ENCODE assay signal across 8 cellular contexts in the genomic region with DNA sequence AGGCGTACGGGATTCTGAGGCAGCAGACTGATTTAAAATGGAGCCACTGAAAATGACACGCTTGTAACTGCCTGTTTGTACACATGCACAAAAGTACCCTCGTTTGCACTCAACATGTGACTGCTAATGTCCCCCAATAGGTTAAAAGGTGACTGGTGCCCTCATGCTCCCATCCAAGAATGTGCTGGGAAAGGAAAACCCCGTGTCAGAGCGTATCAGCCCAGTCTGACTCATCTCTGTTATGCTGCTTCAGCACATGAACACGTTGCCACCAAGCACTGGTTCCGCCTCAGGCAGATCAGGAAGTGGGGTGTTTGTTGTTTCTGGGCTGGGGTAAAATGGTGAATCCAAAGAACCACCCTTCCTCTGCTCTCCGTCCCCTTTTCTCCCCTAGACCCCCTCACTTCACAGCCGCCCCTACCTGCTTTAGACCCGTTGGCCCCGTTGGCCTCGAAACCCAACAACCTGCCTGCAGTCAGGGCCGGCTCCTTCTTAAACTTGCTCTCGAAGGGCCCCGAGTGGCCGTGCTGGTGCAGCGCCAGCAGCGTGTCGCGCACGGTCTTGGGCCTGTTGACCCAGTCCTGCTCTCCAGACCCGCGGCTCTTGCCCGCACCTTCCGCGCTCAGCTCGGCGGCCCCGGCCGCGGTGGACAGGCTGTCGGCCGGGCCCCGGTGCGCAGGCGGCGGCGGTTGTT. TPM values are rescaled to one million over a fixed set of nuclear protein-coding genes. Genes with fewer than 3 reads are reported as not detected.
A peak's percentile ranks its signal among the peaks of the same experiment; 100 is the strongest.
DNase-seq lines count a peak whose midpoint lies in the region; ATAC-seq and TF ChIP-seq lines count a peak whose summit lies in the region.

No MANE protein-coding gene starts in this region.

- H3K27ac ChIP-seq in CD4-positive, alpha-beta memory T cell (ENCODE audit: low read depth, low read length): peak overlapping the region; percentile 96
- H3K27ac ChIP-seq in osteoblast (ENCODE audit: low read depth, low read length) (peak overlapping the region; percentile 99), transverse colon (peak overlapping the region; percentile 98 to 100 (median 99))

- peaks cover 41 to 49% of the 10 kb centered on the region in 2 donors for H3K36me3 Mint-ChIP-seq in CD4-positive, alpha-beta memory T cell
- H3K36me3 Mint-ChIP-seq in activated naive CD4-positive, alpha-beta T cell treated with anti-CD3 and anti-CD28 coated beads for 36 hours (ENCODE audit: low read depth): peaks cover 43% of the 10 kb centered on the region

- 0% methylated on average over 24 of the region's 39 CpGs; no CpG with 5 or more reads in 1 of the 2 donors for WGBS in transverse colon (ENCODE audit: low coverage in 1 of 2), 2 donors

- TF ChIP-seq POLR2A in transverse colon (IDR thresholded peaks at IDR 0.05): peak; percentile 86

- POLR2A ChIA-PET in CD4-positive, alpha-beta memory T cell (lab: Charles Lee; ENCODE audit: partially characterized antibody): interaction anchor here (0.5 to 7.8 kb wide), 16 partner anchors 9 to 897 kb away, joined by 3 to 312 read pairs (median 6); partner anchors contain the start of gene COA6

- peak overlapping the region; percentile 85 for H3K4me2 ChIP-seq in osteoblast (ENCODE audit: insufficient read depth, low read length)

- peak overlapping the region; percentile 94 to 100 (median 95) for H3K4me3 Mint-ChIP-seq in CD4-positive, alpha-beta memory T cell
- H3K4me3 Mint-ChIP-seq in activated naive CD4-positive, alpha-beta T cell treated with anti-CD3 and anti-CD28 coated beads for 36 hours: peak overlapping the region; percentile 98

- no peaks in the 10 kb centered on the region for H3K9me3 ChIP-seq in CD4-positive, alpha-beta memory T cell (ENCODE audit: control insufficient read depth in 1 of 2, low read length in 2 of 2)
- H3K9me3 ChIP-seq in osteoblast (ENCODE audit: low read depth, low read length) (no peaks in the 10 kb centered on the region), transverse colon (no peaks in the 10 kb centered on the region)

- H3K36me3 ChIP-seq in CD4-positive, alpha-beta memory T cell (ENCODE audit: insufficient read depth, low read length): peaks cover 25% of the 10 kb centered on the region
- H3K36me3 ChIP-seq in osteoblast (ENCODE audit: insufficient read depth, low read length): peaks cover 51% of the 10 kb centered on the region
- peaks cover 0 to 23% (median 5%) of the 10 kb centered on the region in 4 donors for H3K36me3 ChIP-seq in transverse colon

- peaks cover 37 to 79% (median 53%) of the 10 kb centered on the region in 4 donors for H3K4me1 Mint-ChIP-seq in CD4-positive, alpha-beta memory T cell
- H3K4me1 Mint-ChIP-seq in activated naive CD4-positive, alpha-beta T cell treated with anti-CD3 and anti-CD28 coated beads for 36 hours (ENCODE audit: low read depth): peaks cover 32% of the 10 kb centered on the region

- peak overlapping the region; percentile 77 to 92 for H3K4me3 ChIP-seq in CD4-positive, alpha-beta memory T cell (ENCODE audit: low read length in 2 of 2)
- H3K4me3 ChIP-seq in osteoblast (ENCODE audit: insufficient read depth, low read length) (peak overlapping the region; percentile 91), transverse colon (peak overlapping the region; percentile 79 to 91 (median 84))

- ATAC-seq in GM21367 (IDR thresholded peaks at IDR 0.05; ENCODE audit: unreplicated experiment): peak; percentile 18

- peaks cover 0 to 6% of the 10 kb centered on the region in 2 donors for H3K27me3 Mint-ChIP-seq in CD4-positive, alpha-beta memory T cell
- no peaks in the 10 kb centered on the region for H3K27me3 Mint-ChIP-seq in activated naive CD4-positive, alpha-beta T cell treated with anti-CD3 and anti-CD28 coated beads for 36 hours (ENCODE audit: low read depth)

- CTCF ChIA-PET in CD4-positive, alpha-beta memory T cell (lab: Charles Lee; ENCODE audit: partially characterized antibody): interaction anchor here (6.5 kb wide), 1 partner anchor 9 kb away, joined by 78 read pairs; no protein-coding TSS in a partner anchor
- CTCF ChIA-PET in activated naive CD4-positive, alpha-beta T cell treated with anti-CD3 and anti-CD28 coated beads for 36 hours (lab: Charles Lee): interaction anchor here (0.9 to 1.1 kb wide), 2 partner anchors 8 to 260 kb away, joined by 3 read pairs; no protein-coding TSS in a partner anchor

- peak; percentile 81 to 96 (median 85) for DNase-seq in CD4-positive, alpha-beta memory T cell
- peak; percentile 87 for DNase-seq in KBM-7
- DNase-seq in SK-N-DZ (ENCODE audit: low spot score): peak; percentile 54
- peak; percentile 90 for DNase-seq in activated naive CD4-positive, alpha-beta T cell treated with anti-CD3 and anti-CD28 coated beads for 36 hours
- peak; percentile 69 for DNase-seq in germinal center (ENCODE audit: low spot score)
- peak; percentile 97 for DNase-seq in osteoblast (ENCODE audit: insufficient read length, low spot score, missing footprints)
- DNase-seq in transverse colon: peak; percentile 84

- TF ChIP-seq CTCF in osteoblast (IDR thresholded peaks at IDR 0.05; ENCODE audit: extremely low read depth, low read depth, low read length): no peak
- TF ChIP-seq CTCF in transverse colon (IDR thresholded peaks at IDR 0.05): peak in 3 of 5 experiments; percentile 0 to 38 (median 30)

- peaks cover 60% of the 10 kb centered on the region for H3K79me2 ChIP-seq in osteoblast (ENCODE audit: insufficient read depth, low read length)

- H3K9me3 Mint-ChIP-seq in CD4-positive, alpha-beta memory T cell: peaks cover 0 to 10% (median 0%) of the 10 kb centered on the region in 8 donors
- H3K9me3 Mint-ChIP-seq in activated naive CD4-positive, alpha-beta T cell treated with anti-CD3 and anti-CD28 coated beads for 36 hours: no peaks in the 10 kb centered on the region

- no peak overlapping the region for H2AFZ ChIP-seq in osteoblast (ENCODE audit: low read length)

- H3K4me1 ChIP-seq in CD4-positive, alpha-beta memory T cell (ENCODE audit: insufficient read depth, low read length): peaks cover 58% of the 10 kb centered on the region
- peaks cover 37% of the 10 kb centered on the region for H3K4me1 ChIP-seq in osteoblast (ENCODE audit: insufficient read depth, low read length)
- H3K4me1 ChIP-seq in transverse colon: peaks cover 18 to 40% (median 34%) of the 10 kb centered on the region in 4 donors

- peak overlapping the region; percentile 97 to 100 (median 99) for H3K27ac Mint-ChIP-seq in CD4-positive, alpha-beta memory T cell
- H3K27ac Mint-ChIP-seq in activated naive CD4-positive, alpha-beta T cell treated with anti-CD3 and anti-CD28 coated beads for 36 hours: peak overlapping the region; percentile 99

- H3K27me3 ChIP-seq in CD4-positive, alpha-beta memory T cell (ENCODE audit: insufficient read depth, low read length): no peaks in the 10 kb centered on the region
- H3K27me3 ChIP-seq in osteoblast (ENCODE audit: insufficient read depth, low read length) (no peaks in the 10 kb centered on the region), transverse colon (no peaks in the 10 kb centered on the region)

- in situ Hi-C loops in KBM-7 (cut with MboI; ENCODE audit: low pct_unique_long_range_greater_than_20kb, low sequenced_read_pairs): loop anchor here (25.0 kb wide), 2 partner anchors 254 to 354 kb away; no protein-coding TSS in a partner anchor
- in situ Hi-C loops in transverse colon (cut with MboI; ENCODE audit: low pct_ligation_motif_present in 1 of 4, low pct_unique_long_range_greater_than_20kb in 1 of 4, low sequenced_read_pairs in 3 of 4): loop anchor here in 2 of 4 donors (5.0 to 25.0 kb wide), 5 partner anchors 117 to 367 kb away; no protein-coding TSS in a partner anchor

- peak; percentile 5 for TF ChIP-seq EP300 in transverse colon (IDR thresholded peaks at IDR 0.05; ENCODE audit: low read depth)

- intact Hi-C loops in CD4-positive, alpha-beta memory T cell (cut with micrococcal nuclease): no loop called here
- intact Hi-C loops in activated naive CD4-positive, alpha-beta T cell treated with anti-CD3 and anti-CD28 coated beads for 36 hours (cut with micrococcal nuclease): loop anchor here (10.0 kb wide), 2 partner anchors 233 to 283 kb away; partner anchors contain the start of gene COA6
- intact Hi-C loops in transverse colon (cut with DNase I; ENCODE audit: low total_unique reads): loop anchor here (5.0 kb wide), 1 partner anchor 76 kb away; no protein-coding TSS in a partner anchor

- peaks cover 15% of the 10 kb centered on the region for H4K20me1 ChIP-seq in osteoblast (ENCODE audit: insufficient read depth, low read length)

RNA-seq across cellular contexts. Expression of gene IRF2BP2, which starts 1.8 kb away (rescaled TPM):
- total RNA-seq in CD4-positive, alpha-beta memory T cell: 100 to 1,000 TPM; 162 to 164 TPM
- 10 to 100 TPM; 23.9 to 43.0 TPM for polyA plus RNA-seq in CD4-positive, alpha-beta memory T cell
- 32.0 and 33.3 TPM in 2 replicates for polyA plus RNA-seq in SK-N-DZ (2014; cell fraction: cytosol; rRNA removed)
- 24.3 and 26.1 TPM in 2 replicates for polyA plus RNA-seq in SK-N-DZ (2014; cell fraction: nucleus; rRNA removed)
- 100 to 1,000 TPM in 1 of 2 experiments, 10 to 100 TPM in 1; 99.6 to 107 TPM for total RNA-seq in activated naive CD4-positive, alpha-beta T cell treated with anti-CD3 and anti-CD28 coated beads for 36 hours
- total RNA-seq in osteoblast (159 and 172 TPM in 2 replicates), transverse colon (100 to 1,000 TPM in 1 of 4 donors, 10 to 100 TPM in 3; 82.7 to 120 (median 93.3) TPM)

Comparison
In these comparisons a context has a peak if more than half of its experiments do, and no peak if none do; other contexts are left out.
1. Peak in every context shown above with its lines: DNase-seq, ATAC-seq, H3K4me3 ChIP-seq and H3K27ac ChIP-seq.